Comparison of ENCODE assay signal across 9 cellular contexts in the genomic region with DNA sequence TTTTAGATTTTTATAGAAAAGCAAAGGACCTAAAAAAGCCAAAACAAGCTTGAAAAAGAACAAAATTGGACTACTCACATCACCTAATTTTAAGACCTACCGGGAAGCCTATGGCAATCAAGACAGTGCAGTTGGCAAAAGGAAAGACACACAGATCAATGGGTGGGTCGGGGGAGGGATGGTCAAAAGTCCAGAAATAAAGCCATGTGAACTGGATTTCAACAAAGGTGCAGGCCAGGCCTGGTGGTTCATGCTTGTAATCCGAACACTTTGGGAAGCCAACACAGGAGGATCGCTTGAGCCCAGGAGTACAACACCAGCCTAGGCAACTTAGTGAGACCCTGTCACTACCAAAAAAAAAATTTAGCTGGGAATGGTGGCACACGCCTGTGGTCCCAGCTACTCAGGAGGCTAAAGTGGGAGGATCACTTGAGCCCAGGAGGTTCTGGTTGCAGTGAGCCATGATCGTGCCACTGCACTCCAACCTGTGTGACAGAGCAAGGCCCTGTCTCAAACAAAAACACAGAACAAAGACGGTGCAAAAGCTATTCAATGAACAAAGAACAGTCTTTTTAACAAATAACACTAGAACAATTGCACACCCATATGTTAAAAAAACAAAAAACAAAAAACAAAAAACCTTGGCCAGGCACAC.
"Had no signal": no experiment of that assay in that cellular context is flagged by ENCODE, and none has a peak within 500 bp of the region (broad histone marks: within the 10 kb centered on the region; RNA-seq: fewer than 3 reads in every experiment).

No MANE protein-coding gene starts in this region.

- H3K4me3 Mint-ChIP-seq: HFFc6 had no signal

- H3K4me1 ChIP-seq: HAP-1 had no signal

- H3K4me3 ChIP-seq: GM23248, HAP-1, K562 had no signal

- H3K9me3 Mint-ChIP-seq: HFFc6 had no signal

- H2AFZ ChIP-seq: GM23248 had no signal

- ATAC-seq: HCT116, K562 had no signal

- H3K27ac ChIP-seq: GM23248, HL-60 had no signal

- H3K9ac ChIP-seq: GM23248 had no signal

- H3K9me3 ChIP-seq: HAP-1 had no signal

- DNase-seq: GM23248, GOT3, H7, HFFc6, IMR-90 had no signal

- H3K27ac Mint-ChIP-seq: HFFc6 had no signal
